Comparison of ENCODE assay signal across 9 cellular contexts in the genomic region with DNA sequence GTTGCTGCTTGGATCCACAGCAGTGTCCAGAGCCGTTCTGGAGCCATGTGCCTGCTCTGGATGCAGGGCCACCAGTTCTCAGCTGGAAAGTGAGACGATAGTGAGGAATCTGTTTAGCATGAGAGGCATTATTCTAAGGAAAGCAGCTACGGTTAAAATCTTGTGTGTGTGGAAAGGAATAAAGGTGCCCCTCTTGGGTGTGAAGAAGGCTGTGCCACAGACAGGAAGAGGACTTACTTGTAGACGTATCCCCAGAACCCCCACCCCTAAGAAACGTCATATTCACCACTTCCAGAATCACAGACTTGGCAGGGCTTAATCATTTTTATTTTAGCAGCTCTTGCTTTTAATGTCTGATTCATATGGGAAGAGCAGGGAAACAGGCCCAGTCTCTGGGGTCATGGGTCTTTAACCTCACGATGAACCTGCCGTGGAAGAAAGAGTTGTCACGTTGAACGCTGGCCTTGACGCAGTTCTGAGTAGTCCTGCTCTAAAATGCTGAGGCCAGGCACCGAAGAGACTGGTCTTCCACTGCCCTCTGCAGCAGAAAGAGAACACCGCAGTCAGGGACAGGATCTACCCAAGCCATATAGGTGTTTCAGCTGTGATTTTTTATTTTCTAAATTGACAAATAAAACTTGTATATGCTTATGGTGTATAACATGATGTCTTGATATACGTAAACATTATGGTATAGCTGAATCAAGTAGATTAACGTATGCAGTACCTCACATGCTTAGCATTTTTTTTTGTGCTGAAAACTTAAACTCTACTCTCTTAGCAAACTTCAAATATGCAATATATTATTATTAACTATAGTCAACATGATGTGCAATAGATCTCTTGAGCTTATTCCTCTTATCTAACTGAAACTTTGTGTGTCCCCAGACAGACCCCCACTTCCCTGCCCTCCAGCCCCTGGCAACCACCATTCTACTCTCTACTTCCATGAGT. TPM values are rescaled to one million over a fixed set of nuclear protein-coding genes. Genes with fewer than 3 reads are reported as not detected.
DNase-seq lines count a peak whose midpoint lies in the region; ATAC-seq and TF ChIP-seq lines count a peak whose summit lies in the region.
"Had no signal": no experiment of that assay in that cellular context is flagged by ENCODE, and none has a peak within 500 bp of the region (broad histone marks: within the 10 kb centered on the region; RNA-seq: fewer than 3 reads in every experiment).

No MANE protein-coding gene starts in this region.

- no peaks in the 10 kb centered on the region for H3K9me2 ChIP-seq in PC-3 (replicated peaks; ENCODE audit: low read length)

- no peaks in the 10 kb centered on the region for H3K9me3 ChIP-seq in CD4-positive, CD25-positive, alpha-beta regulatory T cell (ENCODE audit: control insufficient read depth in 2 of 2, low read length in 2 of 2)
- H3K9me3 ChIP-seq in PC-3 (ENCODE audit: low read length), result no peaks in the 10 kb centered on the region
- no peaks in the 10 kb centered on the region for H3K9me3 ChIP-seq in parathyroid adenoma (ENCODE audit: control insufficient read depth, low read length)

- H2AFZ ChIP-seq in PC-3 (ENCODE audit: low read length), result peak overlapping the region; percentile 72
- H2AFZ ChIP-seq in parathyroid adenoma, result peak overlapping the region; percentile 36

- H3K9me3 Mint-ChIP-seq in CD4-positive, CD25-positive, alpha-beta regulatory T cell, result peaks cover 0 to 1% (median 0%) of the 10 kb centered on the region in 7 donors
- H3K9me3 Mint-ChIP-seq in activated naive CD4-positive, alpha-beta T cell treated with anti-CD3 and anti-CD28 coated beads, Interleukin-2, amount 10 ng/mL, durations not matched to agents 7 days and 5 days, result no peaks in the 10 kb centered on the region
- H3K9me3 Mint-ChIP-seq in glutamatergic neuron (ENCODE audit: unreplicated experiment), result peaks cover 3% of the 10 kb centered on the region

- H3K4me2 ChIP-seq in PC-3 (ENCODE audit: low read length) (peak overlapping the region; percentile 69), parathyroid adenoma (ENCODE audit: low read length) (peak overlapping the region; percentile 39)

- peaks cover 0 to 8% (median 2%) of the 10 kb centered on the region in 4 donors for H3K4me1 Mint-ChIP-seq in CD4-positive, CD25-positive, alpha-beta regulatory T cell
- peaks cover 8% of the 10 kb centered on the region for H3K4me1 Mint-ChIP-seq in activated naive CD4-positive, alpha-beta T cell treated with anti-CD3 and anti-CD28 coated beads, Interleukin-2, amount 10 ng/mL, durations not matched to agents 7 days and 5 days
- H3K4me1 Mint-ChIP-seq in glutamatergic neuron (ENCODE audit: low read depth, unreplicated experiment), result no peaks in the 10 kb centered on the region

- H3K79me2 ChIP-seq in PC-3 (ENCODE audit: low read length), result no peaks in the 10 kb centered on the region
- H3K79me2 ChIP-seq in parathyroid adenoma, result no peaks in the 10 kb centered on the region

- CTCF ChIA-PET in PC-3 (lab: Charles Lee), result no interaction called here
- CTCF ChIA-PET in activated naive CD4-positive, alpha-beta T cell treated with anti-CD3 and anti-CD28 coated beads, Interleukin-2, amount 10 ng/mL, durations not matched to agents 7 days and 5 days (lab: Charles Lee), result interaction anchor here (1.0 to 4.2 kb wide), 3 partner anchors 9 to 285 kb away, joined by 3 to 41 read pairs (median 3); no protein-coding TSS in a partner anchor

- POLR2A ChIA-PET in PC-3 (lab: Charles Lee; ENCODE audit: unreplicated experiment), result interaction anchor here (0.6 kb wide), 1 partner anchor 195 kb away, joined by 3 read pairs; no protein-coding TSS in a partner anchor

- no peaks in the 10 kb centered on the region for H3K27me3 ChIP-seq in CD4-positive, CD25-positive, alpha-beta regulatory T cell (ENCODE audit: control insufficient read depth, insufficient read depth, low read length)
- H3K27me3 ChIP-seq in PC-3 (ENCODE audit: low read length) (peaks cover 4% of the 10 kb centered on the region; the same call in 1 of the 2 replicates), parathyroid adenoma (ENCODE audit: control insufficient read depth, insufficient read depth, low read length) (no peaks in the 10 kb centered on the region)

- no peak overlapping the region for H3K27ac ChIP-seq in CD4-positive, CD25-positive, alpha-beta regulatory T cell (ENCODE audit: insufficient read depth, low read length, poor library complexity, severe bottlenecking)
- no peak overlapping the region for H3K27ac ChIP-seq in PC-3 (ENCODE audit: low read length)
- no peak overlapping the region for H3K27ac ChIP-seq in parathyroid adenoma

- TF ChIP-seq CTCF in PC-3 (conservative IDR thresholded peaks at IDR 0.05; ENCODE audit: low read depth, low read length) (peak; percentile 80), glutamatergic neuron (IDR thresholded peaks at IDR 0.05; ENCODE audit: partially characterized antibody, unreplicated experiment) (peak; percentile 33), parathyroid adenoma (IDR thresholded peaks at IDR 0.05) (no peak)

- peaks cover 2% of the 10 kb centered on the region for H3K4me1 ChIP-seq in CD4-positive, CD25-positive, alpha-beta regulatory T cell (ENCODE audit: control insufficient read depth, insufficient read depth, low read length, poor library complexity, severe bottlenecking)
- H3K4me1 ChIP-seq in PC-3 (ENCODE audit: insufficient read depth, low read length) (no peaks in the 10 kb centered on the region), parathyroid adenoma (no peaks in the 10 kb centered on the region)

- H3K4me3 ChIP-seq in CD4-positive, CD25-positive, alpha-beta regulatory T cell (ENCODE audit: low read depth, low read length), result peak overlapping the region; percentile 28
- H3K4me3 ChIP-seq in PC-3 (ENCODE audit: low read length), result peak overlapping the region; percentile 50
- H3K4me3 ChIP-seq in parathyroid adenoma (ENCODE audit: low read depth, low read length), result no peak overlapping the region

- no peaks in the 10 kb centered on the region for H3K36me3 Mint-ChIP-seq in CD4-positive, CD25-positive, alpha-beta regulatory T cell
- H3K36me3 Mint-ChIP-seq in activated naive CD4-positive, alpha-beta T cell treated with anti-CD3 and anti-CD28 coated beads, Interleukin-2, amount 10 ng/mL, durations not matched to agents 7 days and 5 days, result no peaks in the 10 kb centered on the region
- H3K36me3 Mint-ChIP-seq in glutamatergic neuron (ENCODE audit: unreplicated experiment), result no peaks in the 10 kb centered on the region

- peak overlapping the region in 3 of 4 donors; percentile 36 to 75 (median 66) for H3K4me3 Mint-ChIP-seq in CD4-positive, CD25-positive, alpha-beta regulatory T cell
- H3K4me3 Mint-ChIP-seq in activated naive CD4-positive, alpha-beta T cell treated with anti-CD3 and anti-CD28 coated beads, Interleukin-2, amount 10 ng/mL, durations not matched to agents 7 days and 5 days, result peak overlapping the region; percentile 7
- H3K4me3 Mint-ChIP-seq in glutamatergic neuron (ENCODE audit: unreplicated experiment), result no peak overlapping the region

- no peaks in the 10 kb centered on the region for H4K20me1 ChIP-seq in PC-3 (ENCODE audit: low read length)

- peak overlapping the region in 2 of 3 donors; percentile 29 to 46 for H3K27ac Mint-ChIP-seq in CD4-positive, CD25-positive, alpha-beta regulatory T cell
- no peak overlapping the region for H3K27ac Mint-ChIP-seq in activated naive CD4-positive, alpha-beta T cell treated with anti-CD3 and anti-CD28 coated beads, Interleukin-2, amount 10 ng/mL, durations not matched to agents 7 days and 5 days
- no peak overlapping the region for H3K27ac Mint-ChIP-seq in glutamatergic neuron (ENCODE audit: unreplicated experiment)

- intact Hi-C loops in PC-3 (cut with micrococcal nuclease), result loop anchor here (5.0 to 10.0 kb wide), 3 partner anchors 223 to 301 kb away; a partner anchor contains a TSS

- peak; percentile 27 to 68 (median 54) for DNase-seq in CD4-positive, CD25-positive, alpha-beta regulatory T cell
- DNase-seq in HK-2 (ENCODE audit: unreplicated experiment), result peak; percentile 43
- peak; percentile 72 for DNase-seq in PC-3
- DNase-seq in activated naive CD4-positive, alpha-beta T cell treated with anti-CD3 and anti-CD28 coated beads, Interleukin-2, amount 10 ng/mL, durations not matched to agents 7 days and 5 days, result peak; percentile 60
- peak; percentile 69 for DNase-seq in glutamatergic neuron
- DNase-seq in effector CD8-positive, alpha-beta T cell (lab: John Stamatoyannopoulos, UW), result no peak

- H3K9ac ChIP-seq in PC-3 (ENCODE audit: low read length), result no peak overlapping the region
- no peak overlapping the region for H3K9ac ChIP-seq in parathyroid adenoma

- H3K36me3 ChIP-seq in CD4-positive, CD25-positive, alpha-beta regulatory T cell (ENCODE audit: control insufficient read depth, insufficient read depth, low read length), result no peaks in the 10 kb centered on the region
- H3K36me3 ChIP-seq in PC-3 (ENCODE audit: low read depth, low read length), result no peaks in the 10 kb centered on the region
- no peaks in the 10 kb centered on the region for H3K36me3 ChIP-seq in parathyroid adenoma (ENCODE audit: control insufficient read depth, insufficient read depth, low read length)

- ATAC-seq in CD4-positive, CD25-positive, alpha-beta regulatory T cell (ENCODE audit: low read depth in 2 of 2), result peak; percentile 83 to 89
- ATAC-seq in GM19035 (IDR thresholded peaks at IDR 0.05; ENCODE audit: unreplicated experiment), result peak; percentile 92
- ATAC-seq in PC-3, result peak; percentile 100

- no TSS peak for BruUV-seq in PC-3 (replicated peaks; lab: Mats Ljungman, UMichigan)

- peaks cover 5% of the 10 kb centered on the region for H3K27me3 Mint-ChIP-seq in CD4-positive, CD25-positive, alpha-beta regulatory T cell
- no peaks in the 10 kb centered on the region for H3K27me3 Mint-ChIP-seq in activated naive CD4-positive, alpha-beta T cell treated with anti-CD3 and anti-CD28 coated beads, Interleukin-2, amount 10 ng/mL, durations not matched to agents 7 days and 5 days
- H3K27me3 Mint-ChIP-seq in glutamatergic neuron (ENCODE audit: unreplicated experiment), result no peaks in the 10 kb centered on the region

- no peaks in the 10 kb centered on the region for H3F3A ChIP-seq in PC-3 (ENCODE audit: low read length, unreplicated experiment)

RNA-seq across cellular contexts. Expression of a gene that starts 38.8 kb away (rescaled TPM):
- total RNA-seq in CD4-positive, CD25-positive, alpha-beta regulatory T cell, result not detected
- polyA plus RNA-seq in CD4-positive, CD25-positive, alpha-beta regulatory T cell, result not detected
- total RNA-seq in PC-3 (2014; rRNA removed) (not detected in 2 replicates), glutamatergic neuron (ENCODE audit: unreplicated experiment) (not detected)
- total RNA-seq: T-helper 1 cell treated with Interleukin-12 subunit alpha and Interleukin-12 subunit beta and Interleukin-4 antibody, amounts not matched to agents 30 ng/mL and 1 ng/mL, for 36 hours had no signal

Comparison
In these comparisons a context has a peak if more than half of its experiments do, and no peak if none do; other contexts are left out.
1. H3K27ac Mint-ChIP-seq: peak in CD4-positive, CD25-positive, alpha-beta regulatory T cell (2 of 3); none in activated naive CD4-positive, alpha-beta T cell treated with anti-CD3 and anti-CD28 coated beads, Interleukin-2, amount 10 ng/mL, durations not matched to agents 7 days and 5 days (single experiment) and glutamatergic neuron (single experiment).
2. Peak in every context shown above with its lines, with median percentiles within 50 percentile points of each other: ATAC-seq.